In genomic region chr14:77098470-77099353, GRCh38 we compare ENCODE assay signal across 8 cellular contexts. TPM values are rescaled to one million over a fixed set of nuclear protein-coding genes. Genes with fewer than 3 reads are reported as not detected.
A peak's percentile ranks its signal among the peaks of the same experiment; 100 is the strongest.
DNase-seq lines count a peak whose midpoint lies in the region; ATAC-seq and TF ChIP-seq lines count a peak whose summit lies in the region.

No MANE protein-coding gene starts in this region.

- H3K36me3 ChIP-seq in esophagus muscularis mucosa = no peaks in the 10 kb centered on the region

- H3K36me3 Mint-ChIP-seq in HFFc6 (ENCODE audit: low read depth) (no peaks in the 10 kb centered on the region), naive B cell (no peaks in the 10 kb centered on the region), type B pancreatic cell (no peaks in the 10 kb centered on the region)

- H3K27me3 Mint-ChIP-seq in HFFc6 (ENCODE audit: insufficient read depth) (no peaks in the 10 kb centered on the region; the same call in none of the 2 replicates), naive B cell (no peaks in the 10 kb centered on the region), type B pancreatic cell (no peaks in the 10 kb centered on the region)

- H3K27ac Mint-ChIP-seq in HFFc6 = peak overlapping the region; percentile 96
- H3K27ac Mint-ChIP-seq in naive B cell = peak overlapping the region; percentile 97 to 100 (median 99)
- peak overlapping the region; percentile 97 for H3K27ac Mint-ChIP-seq in type B pancreatic cell

- peak overlapping the region; percentile 77 to 96 (median 90) for H3K4me3 ChIP-seq in esophagus muscularis mucosa

- ATAC-seq in naive B cell (ENCODE audit: low read depth in 2 of 2) (no peak), HG02981 (IDR thresholded peaks at IDR 0.05; ENCODE audit: unreplicated experiment) (no peak)

- TF ChIP-seq POLR2A in esophagus muscularis mucosa (IDR thresholded peaks at IDR 0.05; ENCODE audit: low read depth) = no peak

- H3K4me1 ChIP-seq in esophagus muscularis mucosa = peaks cover 54 to 71% (median 63%) of the 10 kb centered on the region in 4 donors

- TF ChIP-seq CTCF in HFFc6 (IDR thresholded peaks at IDR 0.05) (no peak), esophagus muscularis mucosa (IDR thresholded peaks at IDR 0.05) (no peak), type B pancreatic cell (conservative IDR thresholded peaks at IDR 0.05) (no peak)

- DNase-seq in Ammon's horn (ENCODE audit: low spot score) = peak; percentile 90
- no peak for DNase-seq in HFFc6
- peak; percentile 27 to 29 for DNase-seq in activated CD4-positive, alpha-beta T cell treated with anti-CD3 and anti-CD28 coated beads, Interleukin-2, amount 50 U/mL, for 48 hours
- DNase-seq in esophagus muscularis mucosa (ENCODE audit: extremely low spot score) = no peak
- DNase-seq in naive B cell = no peak
- peak; percentile 72 for DNase-seq in type B pancreatic cell (ENCODE audit: extremely low spot score, unreplicated experiment)
- no peak for DNase-seq in NCI-H187 treated with DMSO at 0.1 percent for 48 hours (lab: John Stamatoyannopoulos, UW)

- H3K27me3 ChIP-seq in esophagus muscularis mucosa = no peaks in the 10 kb centered on the region

- H3K4me3 Mint-ChIP-seq in HFFc6 (peak overlapping the region; percentile 92), naive B cell (peak overlapping the region; percentile 93 to 99 (median 96)), type B pancreatic cell (peak overlapping the region; percentile 90)

- H3K4me1 Mint-ChIP-seq in HFFc6 (ENCODE audit: low read depth) (peaks cover 46% of the 10 kb centered on the region), naive B cell (peaks cover 55 to 70% (median 69%) of the 10 kb centered on the region in 3 donors), type B pancreatic cell (ENCODE audit: unreplicated experiment) (peaks cover 38% of the 10 kb centered on the region)

- 9% methylated on average over 24 of the region's 27 CpGs for WGBS in esophagus muscularis mucosa

- intact Hi-C loops in esophagus muscularis mucosa (cut with DNase I) = no loop called here

- H3K9me3 Mint-ChIP-seq in HFFc6 (no peaks in the 10 kb centered on the region), naive B cell (no peaks in the 10 kb centered on the region), type B pancreatic cell (no peaks in the 10 kb centered on the region)

- no peak for TF ChIP-seq EP300 in esophagus muscularis mucosa (IDR thresholded peaks at IDR 0.05)

- no peaks in the 10 kb centered on the region for H3K9me3 ChIP-seq in esophagus muscularis mucosa

- H3K27ac ChIP-seq in esophagus muscularis mucosa (replicated peaks in 1 of 4) = peak overlapping the region; percentile 96 to 99 (median 98)

RNA-seq across cellular contexts. Expression of gene CIPC, which starts 0.7 kb away (rescaled TPM):
- 10 to 100 TPM in 4 of 6 experiments, 1 to 10 TPM in 2; 9.1 to 12.5 (median 11.5) TPM for total RNA-seq in HFFc6 (2021; fragmentation: NEBNext Ultra II Directional; extraction: Animal tissue kit (Norgen Biotek cat#: 25700))
- total RNA-seq in esophagus muscularis mucosa (10 to 100 TPM; 37.1 to 63.0 (median 46.5) TPM), type B pancreatic cell (ENCODE audit: low replicate concordance) (27.2 and 34.0 TPM in 2 replicates)
- polyA plus RNA-seq in naive B cell (ENCODE audit: low read depth in 6 of 6) = 10 to 100 TPM in 4 of 6 donors, 1 to 10 TPM in 2; 7.8 to 16.3 (median 12.7) TPM

RNA-seq across cellular contexts. Expression of gene ZDHHC22, which starts 42.9 kb away (rescaled TPM):
- total RNA-seq in HFFc6 (2021; fragmentation: NEBNext Ultra II Directional; extraction: Animal tissue kit (Norgen Biotek cat#: 25700)) = not detected
- total RNA-seq in esophagus muscularis mucosa = under 1 TPM in 1 of 4 donors, not detected in 3; 0.13 TPM
- not detected for polyA plus RNA-seq in naive B cell (ENCODE audit: low read depth in 6 of 6)
- total RNA-seq in type B pancreatic cell (ENCODE audit: low replicate concordance) = 0.24 TPM in 1 of 2 replicates, not detected in the other

Comparison
In these comparisons a context has a peak if more than half of its experiments do, and no peak if none do; other contexts are left out.
1. DNase-seq: peak in Ammon's horn (single experiment), activated CD4-positive, alpha-beta T cell treated with anti-CD3 and anti-CD28 coated beads, Interleukin-2, amount 50 U/mL, for 48 hours (2 of 2) and type B pancreatic cell (single experiment); none in HFFc6 (single experiment), esophagus muscularis mucosa (single experiment), naive B cell (single experiment) and NCI-H187 treated with DMSO at 0.1 percent for 48 hours (single experiment).
2. Peak in every context shown above with its lines, with median percentiles within 50 percentile points of each other: H3K27ac Mint-ChIP-seq and H3K4me3 Mint-ChIP-seq.